ENCODE assay signal across 1 cellular context in genomic region chr10:45058992-45059561, GRCh38.
TF ChIP-seq lines count a peak whose summit lies in the region.

No MANE protein-coding gene starts in this region.

TF ChIP-seq in GM23338, 12 proteins besides CTCF, POLR2A, EP300 and RAD21:
- TF ChIP-seq REST (IDR thresholded peaks at IDR 0.05; ENCODE audit: unreplicated experiment) = no peak
- no peak for TF ChIP-seq EZH2phosphoT487 (IDR thresholded peaks at IDR 0.05; ENCODE audit: unreplicated experiment)
- TF ChIP-seq NANOG (IDR thresholded peaks at IDR 0.05; ENCODE audit: borderline replicate concordance) = no peak
- no peak for TF ChIP-seq ZNF462 (CRISPR knock-in tag; IDR thresholded peaks at IDR 0.05)
- TF ChIP-seq EZH2 (IDR thresholded peaks at IDR 0.05; ENCODE audit: low read depth, unreplicated experiment) = no peak
- no peak for TF ChIP-seq JUNB (IDR thresholded peaks at IDR 0.05; ENCODE audit: unreplicated experiment)
- no peak for TF ChIP-seq POLR2AphosphoS5 (IDR thresholded peaks at IDR 0.05; ENCODE audit: low read depth)
- TF ChIP-seq ZNF114 (CRISPR knock-in tag; IDR thresholded peaks at IDR 0.05) = no peak
- no peak for TF ChIP-seq CREB1 (CRISPR knock-in tag; IDR thresholded peaks at IDR 0.05; ENCODE audit: low read depth)
- TF ChIP-seq ZNF331 (CRISPR knock-in tag; IDR thresholded peaks at IDR 0.05; ENCODE audit: low read depth) = no peak
- no peak for TF ChIP-seq ETS1 (IDR thresholded peaks at IDR 0.05)
- no peak for TF ChIP-seq STAT1 (IDR thresholded peaks at IDR 0.05; ENCODE audit: unreplicated experiment)
